In genomic region chr13:98192008-98192407, GRCh38 we compare ENCODE assay signal across 24 cellular contexts. TPM values are rescaled to one million over a fixed set of nuclear protein-coding genes. Genes with fewer than 3 reads are reported as not detected.
DNase-seq lines count a peak whose midpoint lies in the region; ATAC-seq, FAIRE-seq and TF ChIP-seq lines count a peak whose summit lies in the region.
"Had no signal": no experiment of that assay in that cellular context is flagged by ENCODE, and none has a peak within 500 bp of the region (broad histone marks: within the 10 kb centered on the region; RNA-seq: fewer than 3 reads in every experiment).

No MANE protein-coding gene starts in this region.

- H3K9me3 ChIP-seq in HEK293 (ENCODE audit: control insufficient read depth, insufficient read depth, low read depth, low read length) (no peaks in the 10 kb centered on the region), mucosa of descending colon (no peaks in the 10 kb centered on the region), right lobe of liver (no peaks in the 10 kb centered on the region)
- H3K9me3 ChIP-seq: BLaER1 had no signal

- 78% methylated on average over 2 of the region's 2 CpGs for WGBS in right lobe of liver (ENCODE audit: insufficient coverage, low coverage, low lambda C conversion rate, missing lambda C conversion rate)

- H3K36me3 ChIP-seq in HEK293 (ENCODE audit: control insufficient read depth in 2 of 2, insufficient read depth in 1 of 2, low read length in 2 of 2) (no peaks in the 10 kb centered on the region), mucosa of descending colon (ENCODE audit: low read depth) (no peaks in the 10 kb centered on the region), right lobe of liver (no peaks in the 10 kb centered on the region)

- CTCF ChIA-PET in HEK293 (lab: Yijun Ruan, JAX) = no interaction called here

- no peaks in the 10 kb centered on the region for H3K27me3 ChIP-seq in right lobe of liver
- H3K27me3 ChIP-seq: BLaER1 had no signal

- TF ChIP-seq POLR2A in right lobe of liver (IDR thresholded peaks at IDR 0.05) = no peak

- TF ChIP-seq CTCF in HEK293 (tag by site-specific recombination; IDR thresholded peaks at IDR 0.05) = no peak
- TF ChIP-seq CTCF in mucosa of descending colon (IDR thresholded peaks at IDR 0.05) = no peak
- no peak for TF ChIP-seq CTCF in right lobe of liver (IDR thresholded peaks at IDR 0.05)

- intact Hi-C loops in mucosa of descending colon (cut with DNase I, micrococcal nuclease) (no loop called here), right lobe of liver (cut with DNase I) (no loop called here)

- POLR2A ChIA-PET in HEK293 (lab: Yijun Ruan, JAX) = no interaction called here

- ATAC-seq in mucosa of descending colon (peak; percentile 31), right lobe of liver (no peak)
- ATAC-seq: CD8-positive, alpha-beta T cell; GM12878 had no signal

- H3K4me3 ChIP-seq in HEK293 (ENCODE audit: low read depth, low read length) (no peak overlapping the region), mucosa of descending colon (no peak overlapping the region), right lobe of liver (no peak overlapping the region)
- H3K4me3 ChIP-seq: BLaER1, GM12878, GM23248 had no signal

- DNase-seq in mucosa of descending colon = no peak
- no peak for DNase-seq in globus pallidus (ENCODE audit: low spot score)
- no peak for DNase-seq in COLO668 (lab: John Stamatoyannopoulos, UW; ENCODE audit: unreplicated experiment)
- no peak for DNase-seq in right lobe of liver
- DNase-seq: CD4-positive, CD25-positive, alpha-beta regulatory T cell; CD8-positive, alpha-beta T cell; DMS 273 treated with DMSO at 0.1 percent for 48 hours; DMS79; EL; GDM1; GM23248; H7; HCEC 1CT had no signal

- H3K27ac ChIP-seq in HEK293 (ENCODE audit: extremely low read depth, low read depth, low read length) = no peak overlapping the region
- H3K27ac ChIP-seq in right lobe of liver = peak overlapping the region in 1 of 3 donors; percentile 65
- H3K27ac ChIP-seq: 22Rv1, BLaER1, C4-2B, GM23248 had no signal

- peak; percentile 86 for FAIRE-seq in endometrium (lab: Jason Lieb, UNC)
- FAIRE-seq: A204.1, D721Med, GM12878, GM19239, H1 had no signal

- peaks cover 12% of the 10 kb centered on the region; the same call in 1 of the 2 replicates for H3K4me1 ChIP-seq in HEK293 (ENCODE audit: control insufficient read depth, insufficient read depth, low read length)
- peaks cover 9% of the 10 kb centered on the region for H3K4me1 ChIP-seq in mucosa of descending colon (ENCODE audit: low read depth)
- H3K4me1 ChIP-seq in right lobe of liver = peaks cover 0 to 81% (median 29%) of the 10 kb centered on the region in 4 donors

TF ChIP-seq in HEK293, 187 proteins besides CTCF, POLR2A, EP300 and RAD21:
- TF ChIP-seq ATF2 (tag by site-specific recombination; IDR thresholded peaks at IDR 0.05; ENCODE audit: low read depth) (no peak), ZNF335 (tag by site-specific recombination; conservative IDR thresholded peaks at IDR 0.05) (no peak), FEZF1 (tag by site-specific recombination; IDR thresholded peaks at IDR 0.05) (peak; percentile 64), PRDM6 (tag by site-specific recombination; IDR thresholded peaks at IDR 0.05) (peak; percentile 42; the same call in 1 of the 2 replicates), KLF17 (tag by site-specific recombination; IDR thresholded peaks at IDR 0.05) (no peak), ZNF10 (tag by site-specific recombination; IDR thresholded peaks at IDR 0.05) (no peak), PRDM10 (tag by site-specific recombination; IDR thresholded peaks at IDR 0.05) (no peak)

RNA-seq across cellular contexts. Expression of gene RNF113B, which starts 14.9 kb away (rescaled TPM):
- total RNA-seq in mucosa of descending colon = not detected
- not detected for total RNA-seq in right lobe of liver
- total RNA-seq: B cell; CD4-positive, CD25-positive, alpha-beta regulatory T cell; CD8-positive, alpha-beta T cell; GM12878; GM23248; H1; H7 had no signal

RNA-seq across cellular contexts. Expression of gene FARP1, which starts 49.1 kb away (rescaled TPM):
- total RNA-seq in mucosa of descending colon (100 to 1,000 TPM in 1 of 3 donors, 10 to 100 TPM in 2; 44.4 to 111 (median 53.6) TPM), right lobe of liver (100 to 1,000 TPM in 1 of 6 experiments, 10 to 100 TPM in 5; 44.9 to 104 (median 80.0) TPM)
